1 cellular context compared by ENCODE assay signal in the genomic region with DNA sequence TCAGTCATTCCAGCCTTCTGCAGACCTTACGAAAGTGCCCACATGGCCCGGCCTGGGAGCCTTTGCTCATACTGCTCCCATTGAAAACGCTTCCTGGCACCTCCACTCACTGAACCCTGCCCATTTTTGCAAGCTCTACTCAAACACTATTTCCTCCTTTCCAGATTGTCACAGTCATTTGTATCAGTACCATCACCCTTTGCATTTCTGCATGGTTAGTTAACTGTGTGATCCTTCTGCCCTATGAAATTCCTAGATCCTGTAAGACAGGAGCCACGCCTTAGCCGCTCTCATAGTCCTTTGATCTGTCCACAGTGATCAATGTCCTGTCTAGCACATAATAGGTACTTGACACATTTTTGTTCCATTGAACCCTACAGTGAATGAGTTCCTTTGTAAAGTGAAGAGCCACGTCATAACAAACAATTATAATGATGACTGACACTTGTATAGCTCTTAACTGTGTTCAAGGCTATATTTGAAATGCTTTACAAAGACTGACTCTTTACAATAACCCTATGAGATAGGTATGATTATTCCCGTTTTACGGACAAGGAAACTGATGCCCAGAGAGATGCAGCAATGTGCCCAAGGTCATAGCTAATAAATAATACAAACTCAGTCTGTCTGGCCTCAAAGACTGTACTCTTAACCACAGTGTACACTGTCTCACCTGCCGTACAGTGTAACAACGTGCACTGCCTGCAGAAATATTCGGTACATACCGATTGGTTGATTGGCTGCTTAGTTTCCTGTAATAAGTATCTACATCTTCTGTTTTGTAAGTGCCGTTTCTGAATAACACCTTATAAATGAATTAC.
TF ChIP-seq lines count a peak whose summit lies in the region.

No MANE protein-coding gene starts in this region.

TF ChIP-seq in K562, 482 proteins besides CTCF, POLR2A, EP300 and RAD21:
- TF ChIP-seq LEF1 (IDR thresholded peaks at IDR 0.05) (no peak), STAT5B (CRISPR knock-in tag; IDR thresholded peaks at IDR 0.05) (no peak), MIER1 (IDR thresholded peaks at IDR 0.05; ENCODE audit: low read depth) (no peak), ILK (tag; IDR thresholded peaks at IDR 0.05; ENCODE audit: borderline replicate concordance, low read depth) (no peak), NR2C1 (IDR thresholded peaks at IDR 0.05) (no peak), NR2C1 (tag; IDR thresholded peaks at IDR 0.05) (no peak), TBP (optimal IDR thresholded peaks at IDR 0.05; ENCODE audit: low read depth, low read length) (no peak), KDM1A (IDR thresholded peaks at IDR 0.05) (no peak), CC2D1A (IDR thresholded peaks at IDR 0.05) (no peak), SREBF2 (CRISPR knock-in tag; IDR thresholded peaks at IDR 0.05) (no peak), ZSCAN29 (IDR thresholded peaks at IDR 0.05) (no peak), ETV1 (tag; conservative IDR thresholded peaks at IDR 0.05; ENCODE audit: low read depth) (no peak)
- TF ChIP-seq, protein P1, sequence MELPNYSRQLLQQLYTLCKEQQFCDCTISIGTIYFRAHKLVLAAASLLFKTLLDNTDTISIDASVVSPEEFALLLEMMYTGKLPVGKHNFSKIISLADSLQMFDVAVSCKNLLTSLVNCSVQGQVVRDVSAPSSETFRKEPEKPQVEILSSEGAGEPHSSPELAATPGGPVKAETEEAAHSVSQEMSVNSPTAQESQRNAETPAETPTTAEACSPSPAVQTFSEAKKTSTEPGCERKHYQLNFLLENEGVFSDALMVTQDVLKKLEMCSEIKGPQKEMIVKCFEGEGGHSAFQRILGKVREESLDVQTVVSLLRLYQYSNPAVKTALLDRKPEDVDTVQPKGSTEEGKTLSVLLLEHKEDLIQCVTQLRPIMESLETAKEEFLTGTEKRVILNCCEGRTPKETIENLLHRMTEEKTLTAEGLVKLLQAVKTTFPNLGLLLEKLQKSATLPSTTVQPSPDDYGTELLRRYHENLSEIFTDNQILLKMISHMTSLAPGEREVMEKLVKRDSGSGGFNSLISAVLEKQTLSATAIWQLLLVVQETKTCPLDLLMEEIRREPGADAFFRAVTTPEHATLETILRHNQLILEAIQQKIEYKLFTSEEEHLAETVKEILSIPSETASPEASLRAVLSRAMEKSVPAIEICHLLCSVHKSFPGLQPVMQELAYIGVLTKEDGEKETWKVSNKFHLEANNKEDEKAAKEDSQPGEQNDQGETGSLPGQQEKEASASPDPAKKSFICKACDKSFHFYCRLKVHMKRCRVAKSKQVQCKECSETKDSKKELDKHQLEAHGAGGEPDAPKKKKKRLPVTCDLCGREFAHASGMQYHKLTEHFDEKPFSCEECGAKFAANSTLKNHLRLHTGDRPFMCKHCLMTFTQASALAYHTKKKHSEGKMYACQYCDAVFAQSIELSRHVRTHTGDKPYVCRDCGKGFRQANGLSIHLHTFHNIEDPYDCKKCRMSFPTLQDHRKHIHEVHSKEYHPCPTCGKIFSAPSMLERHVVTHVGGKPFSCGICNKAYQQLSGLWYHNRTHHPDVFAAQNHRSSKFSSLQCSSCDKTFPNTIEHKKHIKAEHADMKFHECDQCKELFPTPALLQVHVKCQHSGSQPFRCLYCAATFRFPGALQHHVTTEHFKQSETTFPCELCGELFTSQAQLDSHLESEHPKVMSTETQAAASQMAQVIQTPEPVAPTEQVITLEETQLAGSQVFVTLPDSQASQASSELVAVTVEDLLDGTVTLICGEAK (IDR thresholded peaks at IDR 0.05), result no peak
- TF ChIP-seq, protein P1 (CRISPR knock-in tag; IDR thresholded peaks at IDR 0.05), result no peak
- TF ChIP-seq, protein P2, sequence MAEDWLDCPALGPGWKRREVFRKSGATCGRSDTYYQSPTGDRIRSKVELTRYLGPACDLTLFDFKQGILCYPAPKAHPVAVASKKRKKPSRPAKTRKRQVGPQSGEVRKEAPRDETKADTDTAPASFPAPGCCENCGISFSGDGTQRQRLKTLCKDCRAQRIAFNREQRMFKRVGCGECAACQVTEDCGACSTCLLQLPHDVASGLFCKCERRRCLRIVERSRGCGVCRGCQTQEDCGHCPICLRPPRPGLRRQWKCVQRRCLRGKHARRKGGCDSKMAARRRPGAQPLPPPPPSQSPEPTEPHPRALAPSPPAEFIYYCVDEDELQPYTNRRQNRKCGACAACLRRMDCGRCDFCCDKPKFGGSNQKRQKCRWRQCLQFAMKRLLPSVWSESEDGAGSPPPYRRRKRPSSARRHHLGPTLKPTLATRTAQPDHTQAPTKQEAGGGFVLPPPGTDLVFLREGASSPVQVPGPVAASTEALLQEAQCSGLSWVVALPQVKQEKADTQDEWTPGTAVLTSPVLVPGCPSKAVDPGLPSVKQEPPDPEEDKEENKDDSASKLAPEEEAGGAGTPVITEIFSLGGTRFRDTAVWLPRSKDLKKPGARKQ (CRISPR knock-in tag; IDR thresholded peaks at IDR 0.05), result no peak
- TF ChIP-seq, protein P3, sequence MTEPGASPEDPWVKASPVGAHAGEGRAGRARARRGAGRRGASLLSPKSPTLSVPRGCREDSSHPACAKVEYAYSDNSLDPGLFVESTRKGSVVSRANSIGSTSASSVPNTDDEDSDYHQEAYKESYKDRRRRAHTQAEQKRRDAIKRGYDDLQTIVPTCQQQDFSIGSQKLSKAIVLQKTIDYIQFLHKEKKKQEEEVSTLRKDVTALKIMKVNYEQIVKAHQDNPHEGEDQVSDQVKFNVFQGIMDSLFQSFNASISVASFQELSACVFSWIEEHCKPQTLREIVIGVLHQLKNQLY (CRISPR knock-in tag; conservative IDR thresholded peaks at IDR 0.05), result no peak
